Comparison of ENCODE assay signal across 17 cellular contexts in the genomic region with DNA sequence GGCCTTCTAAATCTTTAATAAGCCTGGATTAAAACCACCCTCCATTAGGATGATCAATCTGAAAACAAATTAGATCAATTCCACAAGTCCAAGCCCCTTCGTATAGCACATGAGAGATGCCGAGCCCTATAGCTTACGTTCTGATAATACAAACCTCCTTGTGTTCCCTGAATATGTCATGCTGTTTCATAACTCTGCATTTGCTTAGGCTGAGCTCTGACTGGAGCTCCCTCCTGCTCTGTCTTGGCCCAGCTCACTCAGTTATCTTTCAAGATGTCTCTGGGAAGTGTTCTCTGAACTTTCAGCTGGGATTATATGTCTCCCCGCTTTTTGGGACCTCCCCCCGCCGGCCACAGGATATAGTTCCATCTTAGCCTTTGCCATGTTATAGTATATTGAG.
"Had no signal": no experiment of that assay in that cellular context is flagged by ENCODE, and none has a peak within 500 bp of the region (broad histone marks: within the 10 kb centered on the region; RNA-seq: fewer than 3 reads in every experiment).

No MANE protein-coding gene starts in this region.

- H3K4me3 Mint-ChIP-seq: activated CD4-positive, alpha-beta T cell treated with anti-CD3 and anti-CD28 coated beads for 36 hours; activated CD8-positive, alpha-beta T cell treated with anti-CD3 and anti-CD28 coated beads, Interleukin-2, amount 10 ng/mL, durations not matched to agents 7 days and 5 days; activated naive CD4-positive, alpha-beta T cell treated with anti-CD3 and anti-CD28 coated beads for 36 hours; central memory CD8-positive, alpha-beta T cell; dendritic cell treated with granulocyte-macrophage colony-stimulating factor and Interleukin-4, amounts not matched to agents 40 ng/mL and 50 ng/mL, for 4 days; neural crest cell had no signal

- H3K36me3 ChIP-seq: heart left ventricle, left ventricle myocardium inferior, thoracic aorta had no signal

- H3K4me3 ChIP-seq: body of pancreas, heart left ventricle, left ventricle myocardium inferior, stomach, thoracic aorta had no signal

- H3K9me3 Mint-ChIP-seq: activated naive CD4-positive, alpha-beta T cell treated with anti-CD3 and anti-CD28 coated beads for 36 hours; central memory CD8-positive, alpha-beta T cell; dendritic cell treated with granulocyte-macrophage colony-stimulating factor and Interleukin-4, amounts not matched to agents 40 ng/mL and 50 ng/mL, for 4 days; neural crest cell had no signal

- ATAC-seq: activated CD4-positive, alpha-beta T cell treated with anti-CD3 and anti-CD28 coated beads for 36 hours; activated CD8-positive, alpha-beta T cell treated with anti-CD3 and anti-CD28 coated beads, Interleukin-2, amount 10 ng/mL, durations not matched to agents 7 days and 5 days; body of pancreas; heart left ventricle had no signal

- H3K27ac ChIP-seq: body of pancreas, heart left ventricle, left ventricle myocardium inferior, parathyroid adenoma, stomach, thoracic aorta had no signal

- H3K4me1 ChIP-seq: body of pancreas, left ventricle myocardium inferior, parathyroid adenoma, stomach had no signal

- H3K27me3 Mint-ChIP-seq: activated CD4-positive, alpha-beta T cell treated with anti-CD3 and anti-CD28 coated beads for 36 hours; central memory CD8-positive, alpha-beta T cell; dendritic cell treated with granulocyte-macrophage colony-stimulating factor and Interleukin-4, amounts not matched to agents 40 ng/mL and 50 ng/mL, for 4 days had no signal

- H3K4me1 Mint-ChIP-seq: activated CD4-positive, alpha-beta T cell treated with anti-CD3 and anti-CD28 coated beads for 36 hours; neural crest cell had no signal

- DNase-seq: activated CD4-positive, alpha-beta T cell treated with anti-CD3 and anti-CD28 coated beads for 36 hours; activated CD8-positive, alpha-beta memory T cell treated with anti-CD3 and anti-CD28 coated beads, Interleukin-2, amount 50 U/mL, for 48 hours; activated CD8-positive, alpha-beta T cell treated with anti-CD3 and anti-CD28 coated beads, Interleukin-2, amount 10 ng/mL, durations not matched to agents 7 days and 5 days; activated naive CD4-positive, alpha-beta T cell treated with anti-CD3 and anti-CD28 coated beads for 36 hours; body of pancreas; foreskin melanocyte; heart left ventricle; left ventricle myocardium inferior; retina; stimulated activated CD4-positive, alpha-beta T cell treated with anti-CD3 and anti-CD28 coated beads, Interleukin-4, amount 100 ng/mL, for 4 hours; stomach; T-helper 9 cell had no signal

- H3K9me3 ChIP-seq: body of pancreas, heart left ventricle, left ventricle myocardium inferior, stomach, thoracic aorta had no signal

- H3K27me3 ChIP-seq: body of pancreas, heart left ventricle, stomach had no signal

- H3K27ac Mint-ChIP-seq: activated CD4-positive, alpha-beta T cell treated with anti-CD3 and anti-CD28 coated beads for 36 hours; activated CD8-positive, alpha-beta T cell treated with anti-CD3 and anti-CD28 coated beads, Interleukin-2, amount 10 ng/mL, durations not matched to agents 7 days and 5 days; activated naive CD4-positive, alpha-beta T cell treated with anti-CD3 and anti-CD28 coated beads for 36 hours; dendritic cell treated with granulocyte-macrophage colony-stimulating factor and Interleukin-4, amounts not matched to agents 40 ng/mL and 50 ng/mL, for 4 days had no signal
